8 cellular contexts compared by ENCODE assay signal in the genomic region with DNA sequence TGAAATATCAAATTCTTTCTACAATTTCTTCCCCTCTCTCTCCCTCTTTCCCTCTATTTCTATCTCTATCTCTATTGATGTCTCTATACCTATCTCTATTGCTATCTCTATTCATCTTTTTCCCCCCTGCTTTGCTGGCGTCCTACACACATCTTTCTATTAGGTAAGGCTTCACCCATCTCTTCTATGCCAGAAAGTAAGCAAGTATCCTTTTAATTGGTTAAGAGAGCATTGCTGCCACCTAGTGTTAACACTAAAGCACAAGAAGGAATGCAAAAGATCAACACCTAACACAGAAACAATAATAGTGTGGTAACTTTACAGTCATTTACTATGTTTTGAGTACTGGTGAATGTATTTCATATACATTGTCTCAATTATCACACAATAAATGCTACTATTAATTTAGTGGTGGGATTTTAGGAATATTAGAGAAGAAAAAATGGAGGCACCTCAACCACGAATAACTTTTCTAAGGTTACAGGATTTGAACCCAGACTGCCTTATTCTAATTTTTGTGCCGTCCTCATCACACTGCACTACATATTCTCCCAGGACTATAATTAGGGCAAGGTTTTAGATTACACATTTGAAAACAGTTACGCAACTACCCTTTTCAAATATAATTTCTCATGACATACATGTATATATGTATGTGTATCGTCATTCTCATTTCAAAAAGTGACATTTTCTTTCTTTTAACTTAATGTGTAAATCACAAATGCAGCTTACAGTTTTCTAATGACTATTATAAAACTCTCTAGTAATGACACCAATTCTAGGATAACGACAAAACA. TPM values are rescaled to one million over a fixed set of nuclear protein-coding genes. Genes with fewer than 3 reads are reported as not detected.
DNase-seq lines count a peak whose midpoint lies in the region; ATAC-seq, FAIRE-seq and TF ChIP-seq lines count a peak whose summit lies in the region.

No MANE protein-coding gene starts in this region.

- peaks cover 3% of the 10 kb centered on the region for H3K4me1 Mint-ChIP-seq in memory B cell

- peak; percentile 86 for FAIRE-seq in RCC 7860 (lab: Jason Lieb, UNC)

- peaks cover 6% of the 10 kb centered on the region for H3K27me3 Mint-ChIP-seq in memory B cell

- TF ChIP-seq CTCF in LNCaP clone FGC (IDR thresholded peaks at IDR 0.05; ENCODE audit: control insufficient read depth, extremely low read depth, insufficient read depth) (peak; percentile 78), dorsolateral prefrontal cortex (IDR thresholded peaks at IDR 0.05 in 54 of 56, conservative IDR thresholded peaks at IDR 0.05 in 2 of 56; ENCODE audit: low read depth in 1 of 56, partially characterized antibody in 56 of 56) (peak; percentile 49 to 94 (median 85))

- H3K27ac ChIP-seq in dorsolateral prefrontal cortex, result no peak overlapping the region

- H3K27me3 ChIP-seq in dorsolateral prefrontal cortex, result no peaks in the 10 kb centered on the region

- H3K4me3 Mint-ChIP-seq in memory B cell, result no peak overlapping the region

- H3K9me3 Mint-ChIP-seq in memory B cell, result no peaks in the 10 kb centered on the region

- ATAC-seq in GM21528 (IDR thresholded peaks at IDR 0.05; ENCODE audit: low FRiP score, unreplicated experiment) (peak; percentile 52), memory B cell (ENCODE audit: low read depth) (peak; percentile 41)

- H3K4me3 ChIP-seq in LNCaP clone FGC (ENCODE audit: low read depth, low read length) (no peak overlapping the region), dorsolateral prefrontal cortex (no peak overlapping the region)

- H3K36me3 Mint-ChIP-seq in memory B cell, result no peaks in the 10 kb centered on the region

- intact Hi-C loops in dorsolateral prefrontal cortex (cut with DNase I), result loop anchor here (1.0 to 10.0 kb wide), 3 partner anchors 371 to 399 kb away; no protein-coding TSS in a partner anchor

- no peak overlapping the region for H3K27ac Mint-ChIP-seq in memory B cell

- DNase-seq in ELR (ENCODE audit: low read depth), result peak; percentile 81
- DNase-seq in LNCaP clone FGC (ENCODE audit: low read depth), result peak; percentile 55
- peak; percentile 62 for DNase-seq in RCC 7860 (ENCODE audit: low spot score)
- DNase-seq in dorsolateral prefrontal cortex, result peak in 1 of 10 donors; percentile 17
- peak in 1 of 2 donors; percentile 41 for DNase-seq in memory B cell (ENCODE audit: low spot score in 2 of 2)
- DNase-seq in occipital lobe (lab: John Stamatoyannopoulos, UW), result no peak
- DNase-seq in NK-92 (lab: John Stamatoyannopoulos, UW; ENCODE audit: unreplicated experiment), result no peak

RNA-seq across cellular contexts. Expression of a gene that starts 3.7 kb away (rescaled TPM):
- total RNA-seq in dorsolateral prefrontal cortex (1 to 10 TPM in 92 of 120 experiments, under 1 TPM in 7, not detected in 21; 0.52 to 5.5 (median 2.0) TPM), occipital lobe (1.6 TPM)

RNA-seq across cellular contexts. Expression of a gene that starts 38.9 kb away (rescaled TPM):
- total RNA-seq in dorsolateral prefrontal cortex, result 10 to 100 TPM; 37.6 to 89.2 (median 55.4) TPM
- total RNA-seq in occipital lobe, result 5.8 TPM

RNA-seq across cellular contexts. Expression of a gene that starts 46.7 kb away (rescaled TPM):
- total RNA-seq in dorsolateral prefrontal cortex (1 to 10 TPM in 30 of 120 experiments, under 1 TPM in 72, not detected in 18; 0.24 to 8.9 (median 0.78) TPM), occipital lobe (not detected)

Comparison
In these comparisons a context has a peak if more than half of its experiments do, and no peak if none do; other contexts are left out.
1. DNase-seq: peak in ELR (single experiment), LNCaP clone FGC (single experiment) and RCC 7860 (single experiment); none in occipital lobe (single experiment) and NK-92 (single experiment).